Comparison of ENCODE assay signal across 1 cellular context in genomic region chr1:171785766-171786165, GRCh38.
TF ChIP-seq lines count a peak whose summit lies in the region.

No MANE protein-coding gene starts in this region.

TF ChIP-seq in endothelial cell of umbilical vein, 7 proteins besides CTCF, POLR2A, EP300 and RAD21:
- no peak for TF ChIP-seq MYC (IDR thresholded peaks at IDR 0.05; ENCODE audit: low read depth, low read length)
- no peak for TF ChIP-seq JUN (IDR thresholded peaks at IDR 0.05; ENCODE audit: borderline replicate concordance, insufficient read depth, insufficient read length, low read depth)
- TF ChIP-seq GATA2 (IDR thresholded peaks at IDR 0.05; ENCODE audit: insufficient read depth, insufficient read length, low read depth, low read length) = no peak
- no peak for TF ChIP-seq EZH2 (IDR thresholded peaks at IDR 0.05; ENCODE audit: borderline replicate concordance, low read depth, low read length, severe bottlenecking)
- no peak for TF ChIP-seq POLR2AphosphoS5 (IDR thresholded peaks at IDR 0.05; ENCODE audit: insufficient read depth, low read depth, low read length)
- TF ChIP-seq MAX (IDR thresholded peaks at IDR 0.05; ENCODE audit: insufficient read depth, insufficient read length) = no peak
- TF ChIP-seq FOS (IDR thresholded peaks at IDR 0.05; ENCODE audit: borderline replicate concordance, insufficient read depth, low read length) = no peak
